ENCODE assay signal across 1 cellular context in the genomic region with DNA sequence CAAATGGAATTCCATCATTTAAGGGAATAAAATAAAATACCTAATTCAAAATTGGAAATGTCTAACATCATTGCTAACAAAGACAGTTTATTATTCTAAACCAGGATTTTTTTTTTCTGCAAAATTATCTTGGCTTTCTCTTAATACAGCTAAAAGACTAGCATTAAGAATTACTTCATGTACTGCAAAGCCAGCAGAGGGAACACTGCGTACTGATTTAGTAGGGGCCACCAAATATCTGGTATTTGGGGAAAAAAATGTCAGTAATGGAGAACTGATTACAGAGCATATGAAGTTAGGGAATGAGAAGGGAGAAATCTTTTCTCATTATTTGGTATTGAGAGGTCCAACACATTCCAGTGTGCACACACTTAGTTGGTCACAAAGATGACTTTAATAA.
TF ChIP-seq lines count a peak whose summit lies in the region.

No MANE protein-coding gene starts in this region.

TF ChIP-seq in HEK293, 187 proteins besides CTCF, POLR2A, EP300 and RAD21 (continued from another document):
- TF ChIP-seq, protein P1, sequence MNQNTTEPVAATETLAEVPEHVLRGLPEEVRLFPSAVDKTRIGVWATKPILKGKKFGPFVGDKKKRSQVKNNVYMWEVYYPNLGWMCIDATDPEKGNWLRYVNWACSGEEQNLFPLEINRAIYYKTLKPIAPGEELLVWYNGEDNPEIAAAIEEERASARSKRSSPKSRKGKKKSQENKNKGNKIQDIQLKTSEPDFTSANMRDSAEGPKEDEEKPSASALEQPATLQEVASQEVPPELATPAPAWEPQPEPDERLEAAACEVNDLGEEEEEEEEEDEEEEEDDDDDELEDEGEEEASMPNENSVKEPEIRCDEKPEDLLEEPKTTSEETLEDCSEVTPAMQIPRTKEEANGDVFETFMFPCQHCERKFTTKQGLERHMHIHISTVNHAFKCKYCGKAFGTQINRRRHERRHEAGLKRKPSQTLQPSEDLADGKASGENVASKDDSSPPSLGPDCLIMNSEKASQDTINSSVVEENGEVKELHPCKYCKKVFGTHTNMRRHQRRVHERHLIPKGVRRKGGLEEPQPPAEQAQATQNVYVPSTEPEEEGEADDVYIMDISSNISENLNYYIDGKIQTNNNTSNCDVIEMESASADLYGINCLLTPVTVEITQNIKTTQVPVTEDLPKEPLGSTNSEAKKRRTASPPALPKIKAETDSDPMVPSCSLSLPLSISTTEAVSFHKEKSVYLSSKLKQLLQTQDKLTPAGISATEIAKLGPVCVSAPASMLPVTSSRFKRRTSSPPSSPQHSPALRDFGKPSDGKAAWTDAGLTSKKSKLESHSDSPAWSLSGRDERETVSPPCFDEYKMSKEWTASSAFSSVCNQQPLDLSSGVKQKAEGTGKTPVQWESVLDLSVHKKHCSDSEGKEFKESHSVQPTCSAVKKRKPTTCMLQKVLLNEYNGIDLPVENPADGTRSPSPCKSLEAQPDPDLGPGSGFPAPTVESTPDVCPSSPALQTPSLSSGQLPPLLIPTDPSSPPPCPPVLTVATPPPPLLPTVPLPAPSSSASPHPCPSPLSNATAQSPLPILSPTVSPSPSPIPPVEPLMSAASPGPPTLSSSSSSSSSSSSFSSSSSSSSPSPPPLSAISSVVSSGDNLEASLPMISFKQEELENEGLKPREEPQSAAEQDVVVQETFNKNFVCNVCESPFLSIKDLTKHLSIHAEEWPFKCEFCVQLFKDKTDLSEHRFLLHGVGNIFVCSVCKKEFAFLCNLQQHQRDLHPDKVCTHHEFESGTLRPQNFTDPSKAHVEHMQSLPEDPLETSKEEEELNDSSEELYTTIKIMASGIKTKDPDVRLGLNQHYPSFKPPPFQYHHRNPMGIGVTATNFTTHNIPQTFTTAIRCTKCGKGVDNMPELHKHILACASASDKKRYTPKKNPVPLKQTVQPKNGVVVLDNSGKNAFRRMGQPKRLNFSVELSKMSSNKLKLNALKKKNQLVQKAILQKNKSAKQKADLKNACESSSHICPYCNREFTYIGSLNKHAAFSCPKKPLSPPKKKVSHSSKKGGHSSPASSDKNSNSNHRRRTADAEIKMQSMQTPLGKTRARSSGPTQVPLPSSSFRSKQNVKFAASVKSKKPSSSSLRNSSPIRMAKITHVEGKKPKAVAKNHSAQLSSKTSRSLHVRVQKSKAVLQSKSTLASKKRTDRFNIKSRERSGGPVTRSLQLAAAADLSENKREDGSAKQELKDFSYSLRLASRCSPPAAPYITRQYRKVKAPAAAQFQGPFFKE (tag by site-specific recombination; IDR thresholded peaks at IDR 0.05; ENCODE audit: borderline replicate concordance), result no peak
- TF ChIP-seq GLI2 (tag by site-specific recombination; IDR thresholded peaks at IDR 0.05; ENCODE audit: borderline replicate concordance, low read depth), result no peak
- TF ChIP-seq ZNF132 (tag by site-specific recombination; IDR thresholded peaks at IDR 0.05; ENCODE audit: borderline replicate concordance), result no peak
- TF ChIP-seq KLF7 (tag by site-specific recombination; IDR thresholded peaks at IDR 0.05; ENCODE audit: borderline replicate concordance), result no peak
